In the genomic region with DNA sequence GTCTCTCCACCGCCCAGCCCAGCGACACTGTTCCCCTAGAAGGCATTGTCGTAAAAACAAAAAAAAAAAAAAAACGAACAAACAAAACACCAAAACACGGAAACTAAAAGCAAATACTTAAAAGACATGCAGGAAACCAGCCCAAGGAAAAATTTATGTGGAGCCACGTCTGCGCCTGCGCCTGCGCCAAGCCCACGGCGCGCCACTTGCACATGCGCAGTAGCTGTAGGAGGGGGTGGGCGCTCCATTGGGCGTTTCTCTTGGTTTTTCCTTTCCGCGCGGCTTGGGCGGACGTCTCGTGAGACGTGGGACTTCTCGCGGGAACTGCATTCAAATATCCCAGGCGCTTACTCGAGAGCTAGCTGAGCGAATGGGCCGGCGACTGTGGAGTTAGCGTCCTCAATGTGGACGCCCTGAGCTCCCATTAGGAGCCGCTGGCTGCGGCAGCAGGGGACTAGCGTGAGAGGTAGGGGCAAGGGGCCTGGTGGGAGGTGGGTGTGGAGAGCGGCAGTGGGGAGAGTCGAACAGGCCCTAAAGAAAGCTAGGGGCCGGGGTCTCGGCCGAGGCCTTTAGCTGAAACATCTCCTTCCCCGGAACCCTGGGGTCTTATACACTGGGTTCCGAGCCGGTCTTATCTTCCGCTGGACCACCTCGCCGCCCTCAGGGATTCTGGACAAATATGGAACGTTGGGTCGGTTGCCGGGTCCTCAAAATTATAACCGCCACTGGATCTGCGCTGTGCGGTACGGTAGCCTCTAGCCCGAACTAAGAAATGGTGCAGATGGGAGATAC, we compare ENCODE assay signal across 8 cellular contexts. TPM values are rescaled to one million over a fixed set of nuclear protein-coding genes. Genes with fewer than 3 reads are reported as not detected.
A peak's percentile ranks its signal among the peaks of the same experiment; 100 is the strongest.
DNase-seq lines count a peak whose midpoint lies in the region; ATAC-seq and TF ChIP-seq lines count a peak whose summit lies in the region.

A gene with protein sequence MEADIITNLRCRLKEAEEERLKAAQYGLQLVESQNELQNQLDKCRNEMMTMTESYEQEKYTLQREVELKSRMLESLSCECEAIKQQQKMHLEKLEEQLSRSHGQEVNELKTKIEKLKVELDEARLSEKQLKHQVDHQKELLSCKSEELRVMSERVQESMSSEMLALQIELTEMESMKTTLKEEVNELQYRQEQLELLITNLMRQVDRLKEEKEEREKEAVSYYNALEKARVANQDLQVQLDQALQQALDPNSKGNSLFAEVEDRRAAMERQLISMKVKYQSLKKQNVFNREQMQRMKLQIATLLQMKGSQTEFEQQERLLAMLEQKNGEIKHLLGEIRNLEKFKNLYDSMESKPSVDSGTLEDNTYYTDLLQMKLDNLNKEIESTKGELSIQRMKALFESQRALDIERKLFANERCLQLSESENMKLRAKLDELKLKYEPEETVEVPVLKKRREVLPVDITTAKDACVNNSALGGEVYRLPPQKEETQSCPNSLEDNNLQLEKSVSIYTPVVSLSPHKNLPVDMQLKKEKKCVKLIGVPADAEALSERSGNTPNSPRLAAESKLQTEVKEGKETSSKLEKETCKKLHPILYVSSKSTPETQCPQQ (plus strand): TSS at position 350 of the 792 bp plus-strand sequence. CDS start 4,644 bp downstream, outside the sequence.

- peak within 1 kb of the TSS; percentile 69 to 79 for H3K27ac ChIP-seq in left lung

- H3K9me3 ChIP-seq in left lung: no peaks in the 10 kb centered on the region

- peak; percentile 69 to 93 (median 86) for DNase-seq in C1 segment of cervical spinal cord (lab: John Stamatoyannopoulos, UW)
- DNase-seq in NCI-H748 treated with DMSO at 0.1 percent for 48 hours (lab: John Stamatoyannopoulos, UW): peak; percentile 89
- DNase-seq in activated CD4-positive, alpha-beta T cell treated with anti-CD3 and anti-CD28 coated beads, Interleukin-2, amount 50 U/mL, for 24 hours (ENCODE audit: low read depth in 1 of 2, low spot score in 1 of 2): peak; percentile 85 to 92
- DNase-seq in dermis blood vessel endothelial cell: peak; percentile 98
- DNase-seq in left lung: peak; percentile 95
- DNase-seq in stimulated activated CD4-positive, alpha-beta T cell treated with anti-CD3 and anti-CD28 coated beads, Interleukin-2, amount 100 ng/mL, for 48 hours: peak; percentile 89 to 91

- intact Hi-C loops in left lung (cut with DNase I): no loop called here

- peaks cover 0 to 2% of the 10 kb centered on the region in 2 donors for H3K36me3 ChIP-seq in left lung

- peaks cover 0 to 14% of the 10 kb centered on the region in 2 donors for H3K27me3 ChIP-seq in left lung

- TF ChIP-seq CTCF in left lung (IDR thresholded peaks at IDR 0.05): peak in 1 of 2 donors; percentile 8

- peak within 1 kb of the TSS; percentile 65 to 79 for H3K4me3 ChIP-seq in left lung

- peaks cover 0 to 9% of the 10 kb centered on the region in 2 donors for H3K4me1 ChIP-seq in left lung

- ATAC-seq in GM19372 (IDR thresholded peaks at IDR 0.05; ENCODE audit: low read depth, unreplicated experiment): peak; percentile 87
- peak; percentile 81 for ATAC-seq in HG03558 (IDR thresholded peaks at IDR 0.05; ENCODE audit: extremely low read depth, unreplicated experiment)
- ATAC-seq in left lung: peak; percentile 97

RNA-seq across cellular contexts. Expression of the gene that starts here (rescaled TPM):
- total RNA-seq in dermis blood vessel endothelial cell (10.9 and 27.5 TPM in 2 replicates), left lung (1 to 10 TPM; 6.4 to 9.3 TPM)

Comparison
In these comparisons a context has a peak if more than half of its experiments do, and no peak if none do; other contexts are left out.
1. Peak in every context shown above with its lines: DNase-seq, ATAC-seq, H3K4me3 ChIP-seq and H3K27ac ChIP-seq.